Comparison of ENCODE assay signal across 21 cellular contexts in genomic region chr15:78347586-78348543, GRCh38. TPM values are rescaled to one million over a fixed set of nuclear protein-coding genes. Genes with fewer than 3 reads are reported as not detected.
DNase-seq lines count a peak whose midpoint lies in the region; ATAC-seq, FAIRE-seq and TF ChIP-seq lines count a peak whose summit lies in the region.
"Had no signal": no experiment of that assay in that cellular context is flagged by ENCODE, and none has a peak within 500 bp of the region (broad histone marks: within the 10 kb centered on the region; RNA-seq: fewer than 3 reads in every experiment).

No MANE protein-coding gene starts in this region.

- H2AFZ ChIP-seq in HepG2 (ENCODE audit: low read length) = no peak overlapping the region
- H2AFZ ChIP-seq: PC-9 had no signal

- intact Hi-C loops in thyroid gland (cut with DNase I) = no loop called here
- intact Hi-C loops in HepG2 (cut with micrococcal nuclease; ENCODE audit: unreplicated experiment) = loop anchor here (10.0 kb wide), 1 partner anchor 47 kb away; no protein-coding TSS in a partner anchor

- H3K36me3 ChIP-seq in lung (ENCODE audit: control insufficient read depth in 2 of 2, insufficient read depth in 2 of 2, low read length in 2 of 2) = no peaks in the 10 kb centered on the region
- no peaks in the 10 kb centered on the region for H3K36me3 ChIP-seq in thyroid gland
- no peaks in the 10 kb centered on the region for H3K36me3 ChIP-seq in HepG2 (replicated peaks in 1 of 2; ENCODE audit: control insufficient read depth in 1 of 2, insufficient read depth in 2 of 2, low read length in 2 of 2)
- H3K36me3 ChIP-seq: BLaER1 treated with 17β-estradiol and CSF1 and Interleukin-3, amounts not matched to agents 10 nM and 100 nM; HAP-1; left ventricle myocardium inferior had no signal

- H3K27me3 ChIP-seq in lung (ENCODE audit: control insufficient read depth, insufficient read depth) (no peaks in the 10 kb centered on the region), thyroid gland (no peaks in the 10 kb centered on the region), HepG2 (ENCODE audit: control insufficient read depth in 1 of 2, insufficient read depth in 2 of 2, low read length in 2 of 2) (peaks cover 0 to 37% of the 10 kb centered on the region in 2 experiments; a peak in 4 of 5 replicates)

- TF ChIP-seq CTCF in lung (IDR thresholded peaks at IDR 0.05; ENCODE audit: control extremely low read depth, extremely low read depth) (no peak), thyroid gland (IDR thresholded peaks at IDR 0.05) (no peak), HepG2 (CRISPR knock-in tag; IDR thresholded peaks at IDR 0.05) (no peak)

- no peak overlapping the region for H3K4me3 ChIP-seq in lung
- no peak overlapping the region for H3K4me3 ChIP-seq in thyroid gland (replicated peaks in 1 of 3)
- no peak overlapping the region for H3K4me3 ChIP-seq in HepG2 (replicated peaks in 1 of 3; ENCODE audit: insufficient read depth in 1 of 3, low read depth in 2 of 3, low read length in 3 of 3)
- H3K4me3 ChIP-seq: BLaER1 treated with 17β-estradiol and CSF1 and Interleukin-3, amounts not matched to agents 10 nM and 100 nM; HAP-1; left ventricle myocardium inferior; PC-9 had no signal

- H3K4me1 ChIP-seq in lung (ENCODE audit: control insufficient read depth in 2 of 2, insufficient read depth in 2 of 2, low read length in 2 of 2) (no peaks in the 10 kb centered on the region), thyroid gland (peaks cover 25 to 39% of the 10 kb centered on the region in 2 donors), HepG2 (ENCODE audit: insufficient read depth, low read length) (no peaks in the 10 kb centered on the region)
- H3K4me1 ChIP-seq: BLaER1 treated with 17β-estradiol and CSF1 and Interleukin-3, amounts not matched to agents 10 nM and 100 nM had no signal

- CTCF ChIA-PET in HepG2 (lab: Yijun Ruan, JAX; ENCODE audit: low intra/inter-chr PET ratio, low total read pairs) = no interaction called here

- in situ Hi-C loops in HepG2 (cut with HindIII; ENCODE audit: extremely low pct_ligation_motif_present, low pct_unique_long_range_greater_than_20kb) = no loop called here

- peak; percentile 34 for DNase-seq in DMS153 (lab: John Stamatoyannopoulos, UW)
- DNase-seq in DMS153 treated with DMSO at 0.1 percent for 48 hours (lab: John Stamatoyannopoulos, UW; ENCODE audit: unreplicated experiment) = no peak
- DNase-seq in NCI-H748 treated with DMSO at 0.1 percent for 48 hours (lab: John Stamatoyannopoulos, UW) = peak; percentile 6
- DNase-seq in lung (ENCODE audit: low spot score) = no peak
- peak; percentile 94 for DNase-seq in thyroid gland
- no peak for DNase-seq in HepG2 (ENCODE audit: low spot score)
- no peak for DNase-seq in EL
- DNase-seq: activated CD4-positive, alpha-beta T cell treated with anti-CD3 and anti-CD28 coated beads for 48 hours; activated CD8-positive, alpha-beta memory T cell treated with anti-CD3 and anti-CD28 coated beads, Interleukin-2, amount 50 U/mL, for 4 hours; left ventricle myocardium inferior; naive B cell; NCI-H1694; NCI-H526; PC-9; small intestine had no signal

- H3K27ac ChIP-seq in lung (ENCODE audit: low read depth in 1 of 2, low read length in 1 of 2) (no peak overlapping the region), thyroid gland (peak overlapping the region; percentile 92 to 94 (median 94)), HepG2 (ENCODE audit: extremely low read length, insufficient read depth, low read length) (no peak overlapping the region)
- H3K27ac ChIP-seq: BLaER1 treated with 17β-estradiol and CSF1 and Interleukin-3, amounts not matched to agents 10 nM and 100 nM; left ventricle myocardium inferior; PC-9 had no signal

- H3K9ac ChIP-seq in HepG2 (ENCODE audit: insufficient read depth, low read depth, low read length) = no peak overlapping the region
- H3K9ac ChIP-seq: BLaER1 treated with 17β-estradiol and CSF1 and Interleukin-3, amounts not matched to agents 10 nM and 100 nM had no signal

- 61 to 79% methylated on average over 17 of the region's 17 CpGs for WGBS in lung, 2 donors
- 36 to 44% methylated on average over 17 of the region's 17 CpGs for WGBS in thyroid gland, 2 donors
- WGBS in HepG2 (ENCODE audit: low lambda C conversion rate) = 30% methylated on average over 17 of the region's 17 CpGs

- FAIRE-seq in HepG2 (lab: Jason Lieb, UNC) = no peak
- FAIRE-seq: small intestine had no signal

- no peaks in the 10 kb centered on the region for H3K9me3 ChIP-seq in lung (ENCODE audit: control insufficient read depth in 2 of 2, insufficient read depth in 1 of 2, low read length in 1 of 2)
- no peaks in the 10 kb centered on the region for H3K9me3 ChIP-seq in thyroid gland
- H3K9me3 ChIP-seq in HepG2 (ENCODE audit: low read length) = no peaks in the 10 kb centered on the region
- H3K9me3 ChIP-seq: BLaER1 treated with 17β-estradiol and CSF1 and Interleukin-3, amounts not matched to agents 10 nM and 100 nM; HAP-1; left ventricle myocardium inferior had no signal

- TF ChIP-seq RAD21 in HepG2 (CRISPR knock-in tag; IDR thresholded peaks at IDR 0.05) = no peak

- H4K20me1 ChIP-seq in HepG2 (ENCODE audit: insufficient read depth, low read length) = no peaks in the 10 kb centered on the region
- H4K20me1 ChIP-seq: BLaER1 treated with 17β-estradiol and CSF1 and Interleukin-3, amounts not matched to agents 10 nM and 100 nM had no signal

- no peaks in the 10 kb centered on the region for H3K79me2 ChIP-seq in HepG2 (ENCODE audit: insufficient read depth, low read length)

- no TSS peak for BruUV-seq in HepG2 (replicated peaks; lab: Mats Ljungman, UMichigan)

- POLR2A ChIA-PET in HepG2 (lab: Yijun Ruan, JAX) = no interaction called here

- ATAC-seq in lung (ENCODE audit: insufficient read depth, low FRiP score) (peak; percentile 27), HepG2 (no peak), GM18858 (IDR thresholded peaks at IDR 0.05; ENCODE audit: unreplicated experiment) (no peak)

- H3K4me2 ChIP-seq in HepG2 (ENCODE audit: low read depth, low read length) = no peak overlapping the region
- H3K4me2 ChIP-seq: BLaER1 treated with 17β-estradiol and CSF1 and Interleukin-3, amounts not matched to agents 10 nM and 100 nM; PC-9 had no signal

- TF ChIP-seq POLR2A in thyroid gland (IDR thresholded peaks at IDR 0.05) = peak in 1 of 2 donors; percentile 77
- TF ChIP-seq POLR2A in HepG2 (IDR thresholded peaks at IDR 0.05; ENCODE audit: insufficient read depth in 1 of 2, low read depth in 2 of 2, low read length in 2 of 2) = no peak

- TF ChIP-seq EP300 in HepG2 (IDR thresholded peaks at IDR 0.05; ENCODE audit: low read depth in 2 of 2, low read length in 2 of 2) (no peak), HepG2 (CRISPR knock-in tag; IDR thresholded peaks at IDR 0.05; ENCODE audit: borderline replicate concordance) (no peak)

RNA-seq across cellular contexts. Expression of gene CRABP1, which starts 7.7 kb away (rescaled TPM):
- total RNA-seq in lung (1 to 10 TPM in 1 of 2 donors, not detected in 1; 1.1 TPM), thyroid gland (100 to 1,000 TPM in 2 of 4 donors, 10 to 100 TPM in 2; 19.6 to 211 (median 105) TPM), HepG2 (2016; rRNA removed; fragmentation: Illumina TruSeq; extraction: Trizol) (not detected in 2 replicates)
- polyA plus RNA-seq in lung (not detected), HepG2 (2011; rRNA removed) (not detected in 2 replicates)
- not detected in 2 replicates for total RNA-seq in HepG2 (2016; cell fraction: cytosol; rRNA removed; fragmentation: Illumina TruSeq; extraction: Trizol; ENCODE audit: low read depth)
- total RNA-seq in HepG2 (2016; cell fraction: insoluble cytoplasmic fraction; rRNA removed; fragmentation: Illumina TruSeq; extraction: Trizol) = not detected in 2 replicates
- not detected in 2 replicates for total RNA-seq in HepG2 (2016; cell fraction: membrane; rRNA removed; fragmentation: Illumina TruSeq; extraction: Trizol)
- total RNA-seq in HepG2 (2016; cell fraction: nucleus; rRNA removed; fragmentation: Illumina TruSeq; extraction: Trizol) = not detected in 2 replicates
- polyA plus RNA-seq in HepG2 (2011; cell fraction: cytosol; rRNA removed) = not detected in 2 replicates
- not detected in 2 replicates for polyA plus RNA-seq in HepG2 (2011; cell fraction: nucleus; rRNA removed)
- not detected in 2 replicates for polyA plus RNA-seq in HepG2 (2012)
- not detected in 2 replicates for polyA plus RNA-seq in HepG2 (2016; cell fraction: cytosol; fragmentation: Illumina TruSeq; extraction: Trizol; ENCODE audit: low read depth)
- polyA plus RNA-seq in HepG2 (2016; cell fraction: insoluble cytoplasmic fraction; fragmentation: Illumina TruSeq; extraction: Trizol; ENCODE audit: low read depth) = not detected in 2 replicates
- not detected in 2 replicates for polyA plus RNA-seq in HepG2 (2016; cell fraction: membrane; fragmentation: Illumina TruSeq; extraction: Trizol; ENCODE audit: low read depth)
- not detected in 2 replicates for polyA plus RNA-seq in HepG2 (2016; cell fraction: nucleus; fragmentation: Illumina TruSeq; extraction: Trizol; ENCODE audit: insufficient read depth, low read depth)
- polyA minus RNA-seq in HepG2 (2011; rRNA and poly(A)+ RNA removed; ENCODE audit: low replicate concordance) = not detected in 2 replicates
- polyA minus RNA-seq in HepG2 (2011; cell fraction: cytosol; rRNA and poly(A)+ RNA removed) = not detected in 2 replicates
- polyA minus RNA-seq in HepG2 (2011; cell fraction: nucleus; rRNA and poly(A)+ RNA removed) = not detected in 2 replicates
- total RNA-seq: A172, fibroblast of villous mesenchyme, left ventricle myocardium inferior, PC-9, posterior vena cava had no signal

RNA-seq across cellular contexts. Expression of gene SKIC8, which starts 48.5 kb away (rescaled TPM):
- total RNA-seq in lung = 10 to 100 TPM; 45.1 to 64.9 TPM
- 10 to 100 TPM; 51.0 to 57.2 TPM for polyA plus RNA-seq in lung
- 100 to 1,000 TPM in 2 of 4 donors, 10 to 100 TPM in 2; 87.0 to 113 (median 101) TPM for total RNA-seq in thyroid gland
- total RNA-seq in HepG2 (2016; rRNA removed; fragmentation: Illumina TruSeq; extraction: Trizol) = 69.5 and 98.2 TPM in 2 replicates
- 25.7 and 28.8 TPM in 2 replicates for total RNA-seq in HepG2 (2016; cell fraction: cytosol; rRNA removed; fragmentation: Illumina TruSeq; extraction: Trizol; ENCODE audit: low read depth)
- 75.6 and 98.4 TPM in 2 replicates for total RNA-seq in HepG2 (2016; cell fraction: insoluble cytoplasmic fraction; rRNA removed; fragmentation: Illumina TruSeq; extraction: Trizol)
- total RNA-seq in HepG2 (2016; cell fraction: membrane; rRNA removed; fragmentation: Illumina TruSeq; extraction: Trizol) = 27.4 and 33.5 TPM in 2 replicates
- 34.6 and 44.7 TPM in 2 replicates for total RNA-seq in HepG2 (2016; cell fraction: nucleus; rRNA removed; fragmentation: Illumina TruSeq; extraction: Trizol)
- 56.5 and 70.6 TPM in 2 replicates for polyA plus RNA-seq in HepG2 (2011; rRNA removed)
- 63.7 and 75.5 TPM in 2 replicates for polyA plus RNA-seq in HepG2 (2011; cell fraction: cytosol; rRNA removed)
- 27.4 and 33.7 TPM in 2 replicates for polyA plus RNA-seq in HepG2 (2011; cell fraction: nucleus; rRNA removed)
- 36.6 and 44.0 TPM in 2 replicates for polyA plus RNA-seq in HepG2 (2012)
- polyA plus RNA-seq in HepG2 (2016; cell fraction: cytosol; fragmentation: Illumina TruSeq; extraction: Trizol; ENCODE audit: low read depth) = 15.0 and 18.2 TPM in 2 replicates
- polyA plus RNA-seq in HepG2 (2016; cell fraction: insoluble cytoplasmic fraction; fragmentation: Illumina TruSeq; extraction: Trizol; ENCODE audit: low read depth) = 80.6 and 87.2 TPM in 2 replicates
- 19.8 and 20.6 TPM in 2 replicates for polyA plus RNA-seq in HepG2 (2016; cell fraction: membrane; fragmentation: Illumina TruSeq; extraction: Trizol; ENCODE audit: low read depth)
- 53.4 and 56.4 TPM in 2 replicates for polyA plus RNA-seq in HepG2 (2016; cell fraction: nucleus; fragmentation: Illumina TruSeq; extraction: Trizol; ENCODE audit: insufficient read depth, low read depth)
- 48.3 and 106 TPM in 2 replicates for polyA minus RNA-seq in HepG2 (2011; rRNA and poly(A)+ RNA removed; ENCODE audit: low replicate concordance)
- polyA minus RNA-seq in HepG2 (2011; cell fraction: cytosol; rRNA and poly(A)+ RNA removed) = 24.9 and 26.1 TPM in 2 replicates
- 28.3 and 36.9 TPM in 2 replicates for polyA minus RNA-seq in HepG2 (2011; cell fraction: nucleus; rRNA and poly(A)+ RNA removed)

Comparison
In these comparisons a context has a peak if more than half of its experiments do, and no peak if none do; other contexts are left out.
1. DNase-seq: peak in DMS153 (single experiment), NCI-H748 treated with DMSO at 0.1 percent for 48 hours (single experiment) and thyroid gland (2 of 2); none in DMS153 treated with DMSO at 0.1 percent for 48 hours (single experiment), lung (single experiment), HepG2 (single experiment) and EL (single experiment).
2. H3K27ac ChIP-seq: peak in thyroid gland (3 of 3); none in lung (0 of 2) and HepG2 (single experiment).
3. RNA of gene CRABP1, which starts 7.7 kb away (total RNA-seq): 19.6 to 211 TPM in thyroid gland; 1.1 TPM in lung and not detected in HepG2; every median in the first group is over 4 times any median in the second.